Comparison of ENCODE assay signal across 1 cellular context in genomic region chr22:46775789-46776485, GRCh38.
TF ChIP-seq lines count a peak whose summit lies in the region.

No MANE protein-coding gene starts in this region.

TF ChIP-seq in GM23338, 12 proteins besides CTCF, POLR2A, EP300 and RAD21 (continued from another document):
- TF ChIP-seq ETS1 (IDR thresholded peaks at IDR 0.05) (no peak), ZNF114 (CRISPR knock-in tag; IDR thresholded peaks at IDR 0.05) (no peak), ZNF462 (CRISPR knock-in tag; IDR thresholded peaks at IDR 0.05) (no peak), POLR2AphosphoS5 (IDR thresholded peaks at IDR 0.05; ENCODE audit: low read depth) (no peak), NANOG (IDR thresholded peaks at IDR 0.05; ENCODE audit: borderline replicate concordance) (no peak), STAT1 (IDR thresholded peaks at IDR 0.05; ENCODE audit: unreplicated experiment) (no peak), JUNB (IDR thresholded peaks at IDR 0.05; ENCODE audit: unreplicated experiment) (no peak), ZNF331 (CRISPR knock-in tag; IDR thresholded peaks at IDR 0.05; ENCODE audit: low read depth) (no peak)
